16 cellular contexts compared by ENCODE assay signal in the genomic region with DNA sequence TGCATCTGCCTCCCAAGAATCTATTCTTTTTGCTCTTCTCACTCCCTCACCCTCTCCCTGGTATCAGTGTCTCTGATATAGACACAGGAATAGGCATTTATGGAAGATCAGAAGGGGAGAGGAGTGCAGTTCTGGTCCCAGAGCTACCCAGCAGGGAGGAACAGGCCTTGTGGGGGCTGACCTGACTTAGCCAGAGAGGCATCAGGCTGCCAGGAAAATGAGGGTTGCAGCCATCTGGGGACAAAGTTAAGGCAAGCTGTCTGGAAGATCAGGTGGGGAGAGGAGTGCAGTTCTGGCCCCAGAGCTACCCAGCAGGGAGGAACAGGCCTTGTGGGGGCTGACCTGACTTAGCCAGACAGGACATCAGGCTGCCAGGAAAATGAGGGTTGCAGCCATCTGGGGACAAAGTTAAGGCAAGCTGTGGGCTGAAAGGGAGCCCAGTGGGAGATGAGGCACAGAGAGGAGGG.
A peak's percentile ranks its signal among the peaks of the same experiment; 100 is the strongest.
DNase-seq lines count a peak whose midpoint lies in the region; ATAC-seq, FAIRE-seq and TF ChIP-seq lines count a peak whose summit lies in the region.
"Had no signal": no experiment of that assay in that cellular context is flagged by ENCODE, and none has a peak within 500 bp of the region (broad histone marks: within the 10 kb centered on the region; RNA-seq: fewer than 3 reads in every experiment).

No MANE protein-coding gene starts in this region.

- no peaks in the 10 kb centered on the region for H3K9me2 ChIP-seq in SK-N-SH

- peak overlapping the region; percentile 4 for H2AFZ ChIP-seq in neural progenitor cell (replicated peaks)
- H2AFZ ChIP-seq in SK-N-SH (ENCODE audit: low read depth): no peak overlapping the region

- no peak overlapping the region for H3K4me3 ChIP-seq in adipocyte (ENCODE audit: low read length)
- no peak overlapping the region for H3K4me3 ChIP-seq in neural progenitor cell
- H3K4me3 ChIP-seq in SK-N-SH (ENCODE audit: low read depth in 2 of 2, low read length in 1 of 2): no peak overlapping the region

- H3K27me3 ChIP-seq in adipocyte (replicated peaks; ENCODE audit: control insufficient read depth, insufficient read depth, low read length): no peaks in the 10 kb centered on the region
- no peaks in the 10 kb centered on the region for H3K27me3 ChIP-seq in neural progenitor cell
- H3K27me3 ChIP-seq in SK-N-SH (ENCODE audit: insufficient read depth): no peaks in the 10 kb centered on the region

- H3K36me3 ChIP-seq in adipocyte (ENCODE audit: control insufficient read depth, insufficient read depth, low read length, severe bottlenecking) (no peaks in the 10 kb centered on the region), neural progenitor cell (no peaks in the 10 kb centered on the region), SK-N-SH (replicated peaks in 1 of 2; ENCODE audit: control insufficient read depth in 1 of 2, insufficient read depth in 2 of 2, low read length in 1 of 2) (no peaks in the 10 kb centered on the region)

- peak overlapping the region; percentile 76 for H3K27ac Mint-ChIP-seq in neural progenitor cell

- ATAC-seq in GM18909 (IDR thresholded peaks at IDR 0.05; ENCODE audit: poor library complexity, unreplicated experiment) (peak; percentile 16), GM21717 (IDR thresholded peaks at IDR 0.05; ENCODE audit: unreplicated experiment) (no peak)

- H3F3A ChIP-seq in neural progenitor cell (ENCODE audit: low read depth) (peaks cover 18% of the 10 kb centered on the region), SK-N-SH (replicated peaks; ENCODE audit: insufficient read depth) (no peaks in the 10 kb centered on the region)

- CTCF ChIA-PET in SK-N-SH (lab: Yijun Ruan, JAX): interaction anchor here (1.1 to 2.5 kb wide), 4 partner anchors 14 to 112 kb away, joined by 3 to 8 read pairs (median 4); a partner anchor contains a TSS

- peak overlapping the region; percentile 25 for H3K4me2 ChIP-seq in neural progenitor cell
- H3K4me2 ChIP-seq in SK-N-SH: no peak overlapping the region

- H3K4me1 ChIP-seq in adipocyte (ENCODE audit: control insufficient read depth, insufficient read depth, low read length) (peaks cover 65% of the 10 kb centered on the region), neural progenitor cell (peaks cover 22% of the 10 kb centered on the region), SK-N-SH (ENCODE audit: control insufficient read depth in 1 of 2, insufficient read depth in 2 of 2, low read depth in 1 of 2, low read length in 1 of 2) (peaks cover 3 to 13% of the 10 kb centered on the region in 2 experiments; a peak in 2 of 4 replicates)

- no peaks in the 10 kb centered on the region for H3K36me3 Mint-ChIP-seq in neural progenitor cell

- H3K9me3 Mint-ChIP-seq in neural progenitor cell: peaks cover 3% of the 10 kb centered on the region

- no peaks in the 10 kb centered on the region for H3K79me2 ChIP-seq in neural progenitor cell (ENCODE audit: low read depth)
- no peaks in the 10 kb centered on the region for H3K79me2 ChIP-seq in SK-N-SH (ENCODE audit: insufficient read depth)

- TF ChIP-seq CTCF in neural progenitor cell (IDR thresholded peaks at IDR 0.05): no peak
- no peak for TF ChIP-seq CTCF in SK-N-SH (IDR thresholded peaks at IDR 0.05)

- no peaks in the 10 kb centered on the region for H4K20me1 ChIP-seq in neural progenitor cell (ENCODE audit: low read depth)
- no peaks in the 10 kb centered on the region for H4K20me1 ChIP-seq in SK-N-SH (ENCODE audit: insufficient read depth)

- H3K9ac ChIP-seq in adipocyte (ENCODE audit: low read length) (peak overlapping the region; percentile 57), neural progenitor cell (no peak overlapping the region), SK-N-SH (no peak overlapping the region)

- no peak for TF ChIP-seq EP300 in SK-N-SH (IDR thresholded peaks at IDR 0.05; ENCODE audit: borderline replicate concordance in 1 of 2, low read depth in 1 of 2, low read length in 1 of 2)

- peak; percentile 66 for DNase-seq in Ammon's horn (ENCODE audit: low spot score)
- DNase-seq in adipocyte (ENCODE audit: low read depth): no peak
- DNase-seq in neural progenitor cell (ENCODE audit: low spot score): peak; percentile 51
- no peak for DNase-seq in AG08396 (ENCODE audit: low spot score)
- DNase-seq in SK-N-SH: no peak
- no peak for DNase-seq in H54 (ENCODE audit: insufficient read length, low spot score)
- DNase-seq: activated CD8-positive, alpha-beta memory T cell treated with anti-CD3 and anti-CD28 coated beads, Interleukin-2, amount 50 U/mL, for 4 hours; activated gamma-delta T cell treated with Interleukin-2 at 50 U/mL for 16 hours; aorta; foreskin fibroblast; NCI-H1436 treated with DMSO at 0.1 percent for 48 hours; SHP77; stimulated activated CD4-positive, alpha-beta T cell treated with anti-CD3 and anti-CD28 coated beads, Interleukin-2, amount 100 ng/mL, for 48 hours had no signal

- no peaks in the 10 kb centered on the region for H3K9me3 ChIP-seq in adipocyte (ENCODE audit: control insufficient read depth, low read length)
- H3K9me3 ChIP-seq in neural progenitor cell (ENCODE audit: low read depth): no peaks in the 10 kb centered on the region
- no peaks in the 10 kb centered on the region for H3K9me3 ChIP-seq in SK-N-SH

- no peak for TF ChIP-seq POLR2A in H54 (IDR thresholded peaks at IDR 0.05; ENCODE audit: low read depth, low read length)

- POLR2A ChIA-PET in SK-N-SH (lab: Yijun Ruan, JAX): no interaction called here

- H3K4me1 Mint-ChIP-seq in neural progenitor cell: peaks cover 34% of the 10 kb centered on the region

- no peak overlapping the region for H3K4me3 Mint-ChIP-seq in neural progenitor cell

- no peak for TF ChIP-seq RAD21 in SK-N-SH (IDR thresholded peaks at IDR 0.05; ENCODE audit: low read length)

- peaks cover 4% of the 10 kb centered on the region for H3K27me3 Mint-ChIP-seq in neural progenitor cell (ENCODE audit: insufficient read depth, low read depth)

- H3K27ac ChIP-seq in neural progenitor cell (peak overlapping the region; percentile 33), SK-N-SH (ENCODE audit: low read depth in 2 of 2, low read length in 1 of 2) (no peak overlapping the region; a peak in 1 of 4 replicates)

- no peak for FAIRE-seq in H54 (lab: Jason Lieb, UNC)
- FAIRE-seq: HTR-8/SVneo had no signal

TF ChIP-seq in SK-N-SH, 30 proteins besides CTCF, POLR2A, EP300 and RAD21:
- no peak for TF ChIP-seq ELF1 (IDR thresholded peaks at IDR 0.05)
- TF ChIP-seq, protein P1, sequence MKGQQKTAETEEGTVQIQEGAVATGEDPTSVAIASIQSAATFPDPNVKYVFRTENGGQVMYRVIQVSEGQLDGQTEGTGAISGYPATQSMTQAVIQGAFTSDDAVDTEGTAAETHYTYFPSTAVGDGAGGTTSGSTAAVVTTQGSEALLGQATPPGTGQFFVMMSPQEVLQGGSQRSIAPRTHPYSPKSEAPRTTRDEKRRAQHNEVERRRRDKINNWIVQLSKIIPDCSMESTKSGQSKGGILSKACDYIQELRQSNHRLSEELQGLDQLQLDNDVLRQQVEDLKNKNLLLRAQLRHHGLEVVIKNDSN (IDR thresholded peaks at IDR 0.05; ENCODE audit: borderline replicate concordance, low read depth): no peak
- TF ChIP-seq TAF1 (IDR thresholded peaks at IDR 0.05; ENCODE audit: borderline replicate concordance, low read depth, low read length): no peak
- TF ChIP-seq FOXM1 (IDR thresholded peaks at IDR 0.05; ENCODE audit: low read depth): no peak
- no peak for TF ChIP-seq NRF1 (IDR thresholded peaks at IDR 0.05; ENCODE audit: low read depth, low read length)

Comparison
In these comparisons a context has a peak if more than half of its experiments do, and no peak if none do; other contexts are left out.
1. DNase-seq: peak in Ammon's horn (single experiment) and neural progenitor cell (single experiment); none in adipocyte (single experiment), AG08396 (single experiment), SK-N-SH (single experiment) and H54 (single experiment).